In genomic region chr16:8622315-8622656, GRCh38 we compare ENCODE assay signal across 9 cellular contexts. TPM values are rescaled to one million over a fixed set of nuclear protein-coding genes. Genes with fewer than 3 reads are reported as not detected.
DNase-seq lines count a peak whose midpoint lies in the region; ATAC-seq and TF ChIP-seq lines count a peak whose summit lies in the region.
"Had no signal": no experiment of that assay in that cellular context is flagged by ENCODE, and none has a peak within 500 bp of the region (broad histone marks: within the 10 kb centered on the region; RNA-seq: fewer than 3 reads in every experiment).

No MANE protein-coding gene starts in this region.

- H3K27me3 ChIP-seq in dorsolateral prefrontal cortex = no peaks in the 10 kb centered on the region

- no peaks in the 10 kb centered on the region for H3K9me3 Mint-ChIP-seq in natural killer cell

- peak overlapping the region; percentile 73 to 87 for H3K27ac Mint-ChIP-seq in natural killer cell

- H3K4me3 ChIP-seq in LNCaP clone FGC (ENCODE audit: low read depth, low read length) (peak overlapping the region; percentile 83), dorsolateral prefrontal cortex (peak overlapping the region; percentile 46 to 100 (median 91))

- peak overlapping the region; percentile 88 for H3K4me3 Mint-ChIP-seq in natural killer cell

- H3K4me1 Mint-ChIP-seq in natural killer cell = peaks cover 11 to 14% of the 10 kb centered on the region in 2 donors

- intact Hi-C loops in dorsolateral prefrontal cortex (cut with DNase I) (loop anchor here in 1 of 2 donors (5.0 kb wide), 1 partner anchor 245 kb away; the partner anchor contains the start of gene CARHSP1), natural killer cell (cut with micrococcal nuclease) (loop anchor here (5.0 kb wide), 1 partner anchor 50 kb away; the partner anchor contains the start of gene ABAT)

- H3K27ac ChIP-seq in dorsolateral prefrontal cortex = peak overlapping the region in 14 of 59 donors; percentile 29 to 93 (median 76)

- no peak for TF ChIP-seq CTCF in LNCaP clone FGC (IDR thresholded peaks at IDR 0.05; ENCODE audit: control insufficient read depth, extremely low read depth, insufficient read depth)
- no peak for TF ChIP-seq CTCF in dorsolateral prefrontal cortex (IDR thresholded peaks at IDR 0.05 in 54 of 56, conservative IDR thresholded peaks at IDR 0.05 in 2 of 56; ENCODE audit: low read depth in 1 of 56, partially characterized antibody in 56 of 56)
- TF ChIP-seq CTCF in natural killer cell (IDR thresholded peaks at IDR 0.05) = no peak

- no peak for DNase-seq in LNCaP clone FGC (ENCODE audit: low read depth)
- DNase-seq in dorsolateral prefrontal cortex = no peak
- no peak for DNase-seq in natural killer cell
- no peak for DNase-seq in DMS153 treated with DMSO at 0.1 percent for 48 hours (lab: John Stamatoyannopoulos, UW; ENCODE audit: unreplicated experiment)
- DNase-seq in HK-2 (ENCODE audit: unreplicated experiment) = no peak
- no peak for DNase-seq in KG1 (lab: John Stamatoyannopoulos, UW)

- peak; percentile 9 for ATAC-seq in GM19395 (IDR thresholded peaks at IDR 0.05; ENCODE audit: unreplicated experiment)
- ATAC-seq in natural killer cell = no peak
- no peak for ATAC-seq in esophagus mucosa

- peaks cover 6% of the 10 kb centered on the region for H3K36me3 Mint-ChIP-seq in natural killer cell

- H3K27me3 Mint-ChIP-seq in natural killer cell (ENCODE audit: low read depth in 2 of 2) = peaks cover 0 to 23% of the 10 kb centered on the region in 2 donors

RNA-seq across cellular contexts. Expression of gene METTL22, which starts 0.8 kb away (rescaled TPM):
- total RNA-seq in dorsolateral prefrontal cortex (10 to 100 TPM; 22.8 to 59.0 (median 39.5) TPM), natural killer cell (10 to 100 TPM; 27.1 to 45.8 (median 38.9) TPM), esophagus mucosa (15.9 TPM)

RNA-seq across cellular contexts. Expression of gene TMEM114, which starts 32.0 kb away (rescaled TPM):
- 1 to 10 TPM in 9 of 120 experiments, under 1 TPM in 3, not detected in 108; 0.64 to 1.8 (median 1.2) TPM for total RNA-seq in dorsolateral prefrontal cortex
- not detected for total RNA-seq in natural killer cell
- total RNA-seq in esophagus mucosa = not detected
- total RNA-seq: activated CD8-positive, alpha-beta memory T cell treated with anti-CD3 and anti-CD28 coated beads for 36 hours had no signal

RNA-seq across cellular contexts. Expression of gene ABAT, which starts 52.1 kb away (rescaled TPM):
- total RNA-seq in dorsolateral prefrontal cortex = 100 to 1,000 TPM in 119 of 120 experiments, 10 to 100 TPM in 1; 83.4 to 281 (median 204) TPM
- 10 to 100 TPM; 11.0 to 13.4 (median 11.3) TPM for total RNA-seq in natural killer cell
- total RNA-seq in esophagus mucosa = 4.2 TPM

Comparison
In these comparisons a context has a peak if more than half of its experiments do, and no peak if none do; other contexts are left out.
1. RNA of gene ABAT, which starts 52.1 kb away (total RNA-seq): 83.4 to 281 TPM in dorsolateral prefrontal cortex; 11.0 to 13.4 TPM in natural killer cell and 4.2 TPM in esophagus mucosa (single experiment); every median in the first group is over 4 times any median in the second.